9 cellular contexts compared by ENCODE assay signal in the genomic region with DNA sequence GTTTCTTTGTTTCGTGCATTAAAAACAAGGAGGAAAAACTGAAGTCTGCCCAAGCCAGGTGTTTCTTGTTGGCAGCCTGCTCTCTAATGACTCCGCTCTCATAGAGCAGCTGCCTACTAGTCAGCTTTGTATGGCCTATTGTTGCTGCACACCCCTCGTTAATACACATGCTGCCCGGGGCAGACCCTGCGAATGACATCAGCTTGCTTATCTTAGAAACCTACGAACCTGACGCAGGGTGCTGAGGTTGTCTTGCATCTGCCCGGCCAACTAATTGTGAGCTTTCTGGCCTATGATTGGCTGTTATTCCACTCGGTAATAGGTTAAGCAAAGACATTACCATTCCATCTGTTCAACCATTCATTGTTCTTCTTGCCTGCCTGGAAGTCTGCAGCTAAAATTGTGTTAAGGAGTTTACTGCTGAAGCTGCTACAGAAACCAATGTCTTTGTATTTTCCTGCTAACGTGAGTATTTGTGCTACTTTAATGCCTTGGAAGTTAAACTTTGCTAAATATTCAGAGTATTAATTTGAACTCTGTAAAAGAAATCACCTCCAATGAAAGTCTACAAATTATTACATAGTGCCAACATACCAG. TPM values are rescaled to one million over a fixed set of nuclear protein-coding genes. Genes with fewer than 3 reads are reported as not detected.
DNase-seq lines count a peak whose midpoint lies in the region; ATAC-seq, FAIRE-seq and TF ChIP-seq lines count a peak whose summit lies in the region.
"Had no signal": no experiment of that assay in that cellular context is flagged by ENCODE, and none has a peak within 500 bp of the region (broad histone marks: within the 10 kb centered on the region; RNA-seq: fewer than 3 reads in every experiment).

No MANE protein-coding gene starts in this region.

- H3K36me3 ChIP-seq in endocrine pancreas (ENCODE audit: control insufficient read depth, insufficient read depth, low read length) (no peaks in the 10 kb centered on the region), testis (ENCODE audit: low read depth, missing control alignments) (no peaks in the 10 kb centered on the region)

- no peak overlapping the region for H3K27ac ChIP-seq in testis

- FAIRE-seq in urothelium cell line (lab: Jason Lieb, UNC) = no peak

- H3K9me3 ChIP-seq in endocrine pancreas (ENCODE audit: control insufficient read depth, low read length) = no peaks in the 10 kb centered on the region
- H3K9me3 ChIP-seq in testis = no peaks in the 10 kb centered on the region

- no peak for TF ChIP-seq POLR2A in testis (IDR thresholded peaks at IDR 0.05)

- no peak for ATAC-seq in GM18873 (IDR thresholded peaks at IDR 0.05; ENCODE audit: low FRiP score, unreplicated experiment)
- ATAC-seq: activated CD4-positive, CD25-positive, alpha-beta regulatory T cell treated with anti-CD3 and anti-CD28 coated beads, Interleukin-2, amount 50 U/mL, for 24 hours had no signal

- no peak for TF ChIP-seq CTCF in testis (IDR thresholded peaks at IDR 0.05)

- no peak overlapping the region for H3K9ac ChIP-seq in endocrine pancreas (ENCODE audit: control insufficient read depth, insufficient read depth, low read length)

- 66 to 68% methylated on average over 10 of the region's 10 CpGs for WGBS in testis, 2 donors

- peak overlapping the region; percentile 53 for H3K4me3 ChIP-seq in endocrine pancreas (ENCODE audit: control insufficient read depth, insufficient read depth, low read length)
- no peak overlapping the region for H3K4me3 ChIP-seq in testis

- intact Hi-C loops in testis (cut with DNase I; ENCODE audit: low total_unique reads) = no loop called here

- peak; percentile 25 for DNase-seq in LHCN-M2 (ENCODE audit: low read depth)
- DNase-seq in NCI-H510A treated with DMSO at 0.1 percent for 48 hours (lab: John Stamatoyannopoulos, UW) = peak; percentile 91
- DNase-seq in pons (ENCODE audit: low spot score) = peak; percentile 77
- DNase-seq in urothelium cell line (ENCODE audit: low spot score) = no peak
- DNase-seq in testis = no peak
- DNase-seq in ureter (ENCODE audit: low spot score) = no peak

- no peaks in the 10 kb centered on the region for H3K27me3 ChIP-seq in endocrine pancreas (ENCODE audit: control insufficient read depth, insufficient read depth, low read length)
- H3K27me3 ChIP-seq in testis = no peaks in the 10 kb centered on the region

- H3K4me1 ChIP-seq in endocrine pancreas (ENCODE audit: control insufficient read depth, insufficient read depth, low read length) = peaks cover 19% of the 10 kb centered on the region
- H3K4me1 ChIP-seq in testis = no peaks in the 10 kb centered on the region

RNA-seq across cellular contexts. Expression of a gene that starts 37.5 kb away (rescaled TPM):
- total RNA-seq in LHCN-M2 (2014; rRNA removed) (7.5 and 13.4 TPM in 2 replicates), testis (10 to 100 TPM; 16.9 to 17.0 TPM), ureter (19.1 TPM)
- polyA plus RNA-seq in LHCN-M2 (2012) = 1.6 TPM
- 6.8 TPM for polyA plus RNA-seq in testis (ENCODE audit: insufficient read depth, low read depth, low replicate concordance)

Comparison
In these comparisons a context has a peak if more than half of its experiments do, and no peak if none do; other contexts are left out.
1. DNase-seq: peak in LHCN-M2 (single experiment), NCI-H510A treated with DMSO at 0.1 percent for 48 hours (single experiment) and pons (single experiment); none in urothelium cell line (single experiment), testis (single experiment) and ureter (single experiment).